ENCODE assay signal across 15 cellular contexts in the genomic region with DNA sequence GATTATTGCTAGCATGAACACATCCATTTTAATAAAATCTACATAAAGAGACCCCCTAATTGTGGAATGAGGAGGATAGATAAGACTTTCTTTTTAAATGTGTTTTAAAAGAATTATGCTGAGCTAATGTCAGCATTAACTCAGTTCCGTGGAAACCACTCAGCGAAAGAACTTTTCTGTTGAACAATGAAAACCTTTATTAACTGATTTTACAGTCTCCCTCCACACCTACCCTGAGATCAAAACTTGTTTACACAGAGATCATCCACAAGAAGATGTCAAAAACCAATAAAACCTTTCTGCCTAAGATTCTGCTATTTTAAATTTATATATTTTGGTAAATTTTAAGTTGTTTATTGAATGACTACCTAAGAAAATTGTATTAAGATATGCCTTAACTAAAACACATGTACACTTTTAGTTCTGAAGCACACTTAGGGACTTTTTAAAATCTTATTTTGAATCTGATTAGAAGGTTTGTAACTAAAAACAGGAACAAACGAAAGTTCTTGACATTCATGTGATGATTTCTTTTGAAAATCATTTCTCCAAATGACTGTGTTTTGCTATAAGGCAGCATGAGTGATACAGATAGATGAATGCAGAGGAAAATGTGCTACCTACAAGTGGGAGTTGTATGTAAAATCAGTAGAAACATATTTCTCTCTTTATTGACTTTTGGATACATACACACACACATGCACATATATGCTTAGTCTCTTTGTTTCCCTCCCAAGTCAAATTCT.
"Had no signal": no experiment of that assay in that cellular context is flagged by ENCODE, and none has a peak within 500 bp of the region (broad histone marks: within the 10 kb centered on the region; RNA-seq: fewer than 3 reads in every experiment).

No MANE protein-coding gene starts in this region.

- H3K36me3 Mint-ChIP-seq: natural killer cell treated with Interleukin-12 subunit alpha and Interleukin-12 subunit beta and Interleukin-15 and Interleukin-18, amount 100 ng/mL, for 72 hours; stimulated activated effector memory CD8-positive, alpha-beta T cell treated with anti-CD3 and anti-CD28 coated beads, Interleukin-12 subunit alpha, Interleukin-12 subunit beta, amount 100 ng/mL, for 72 hours had no signal

- H3K4me1 Mint-ChIP-seq: activated CD4-positive, alpha-beta memory T cell treated with anti-CD3 and anti-CD28 coated beads, Interleukin-2, amount 10 ng/mL, durations not matched to agents 7 days and 5 days; immature natural killer cell; stimulated activated effector memory CD8-positive, alpha-beta T cell treated with anti-CD3 and anti-CD28 coated beads, Interleukin-12 subunit alpha, Interleukin-12 subunit beta, amount 100 ng/mL, for 72 hours had no signal

- ATAC-seq: activated T-cell treated with anti-CD3 and anti-CD28 coated beads, Interleukin-2, amount 50 U/mL, for 4 hours; natural killer cell treated with Interleukin-12 subunit alpha and Interleukin-12 subunit beta and Interleukin-15 and Interleukin-18, amount 100 ng/mL, for 72 hours; stimulated activated effector memory CD8-positive, alpha-beta T cell treated with anti-CD3 and anti-CD28 coated beads, Interleukin-12 subunit alpha, Interleukin-12 subunit beta, amount 100 ng/mL, for 72 hours had no signal

- H3K27me3 Mint-ChIP-seq: activated CD4-positive, alpha-beta memory T cell treated with anti-CD3 and anti-CD28 coated beads, Interleukin-2, amount 10 ng/mL, durations not matched to agents 7 days and 5 days; natural killer cell treated with Interleukin-12 subunit alpha and Interleukin-12 subunit beta and Interleukin-15 and Interleukin-18, amount 100 ng/mL, for 72 hours had no signal

- DNase-seq: activated CD4-positive, alpha-beta memory T cell treated with anti-CD3 and anti-CD28 coated beads, Interleukin-2, amount 10 ng/mL, durations not matched to agents 7 days and 5 days; activated CD4-positive, alpha-beta T cell treated with anti-CD3 and anti-CD28 coated beads for 1 hour; activated effector memory CD4-positive, alpha-beta T cell treated with Interleukin-2 at 50 U/mL for 16 hours; activated naive CD4-positive, alpha-beta T cell treated with anti-CD3 and anti-CD28 coated beads, Interleukin-2, amount 50 U/mL, for 16 hours; activated T-cell treated with anti-CD3 and anti-CD28 coated beads, Interleukin-2, amount 50 U/mL, for 4 hours; foreskin melanocyte; head of caudate nucleus; immature natural killer cell; mesendoderm; stimulated activated CD4-positive, alpha-beta T cell treated with anti-CD3 and anti-CD28 coated beads, Interleukin-12 subunit alpha, Interleukin-12 subunit beta, amount 100 ng/mL, for 4 hours; stimulated activated CD4-positive, alpha-beta T cell treated with anti-CD3 and anti-CD28 coated beads, Interleukin-2, amount 100 ng/mL, for 24 hours; thyroid gland; uterus had no signal

- H3K9me3 Mint-ChIP-seq: activated T-cell treated with anti-CD3 and anti-CD28 coated beads, Interleukin-2, amount 50 U/mL, for 4 hours had no signal

- H3K27ac Mint-ChIP-seq: activated CD4-positive, alpha-beta memory T cell treated with anti-CD3 and anti-CD28 coated beads, Interleukin-2, amount 10 ng/mL, durations not matched to agents 7 days and 5 days; immature natural killer cell; natural killer cell treated with Interleukin-12 subunit alpha and Interleukin-12 subunit beta and Interleukin-15 and Interleukin-18, amount 100 ng/mL, for 72 hours; stimulated activated effector memory CD8-positive, alpha-beta T cell treated with anti-CD3 and anti-CD28 coated beads, Interleukin-12 subunit alpha, Interleukin-12 subunit beta, amount 100 ng/mL, for 72 hours had no signal

- H3K4me3 Mint-ChIP-seq: activated CD4-positive, alpha-beta memory T cell treated with anti-CD3 and anti-CD28 coated beads, Interleukin-2, amount 10 ng/mL, durations not matched to agents 7 days and 5 days; activated T-cell treated with anti-CD3 and anti-CD28 coated beads, Interleukin-2, amount 50 U/mL, for 4 hours; immature natural killer cell; natural killer cell treated with Interleukin-12 subunit alpha and Interleukin-12 subunit beta and Interleukin-15 and Interleukin-18, amount 100 ng/mL, for 72 hours; stimulated activated effector memory CD8-positive, alpha-beta T cell treated with anti-CD3 and anti-CD28 coated beads, Interleukin-12 subunit alpha, Interleukin-12 subunit beta, amount 100 ng/mL, for 72 hours had no signal
